Comparison of ENCODE assay signal across 8 cellular contexts in the genomic region with DNA sequence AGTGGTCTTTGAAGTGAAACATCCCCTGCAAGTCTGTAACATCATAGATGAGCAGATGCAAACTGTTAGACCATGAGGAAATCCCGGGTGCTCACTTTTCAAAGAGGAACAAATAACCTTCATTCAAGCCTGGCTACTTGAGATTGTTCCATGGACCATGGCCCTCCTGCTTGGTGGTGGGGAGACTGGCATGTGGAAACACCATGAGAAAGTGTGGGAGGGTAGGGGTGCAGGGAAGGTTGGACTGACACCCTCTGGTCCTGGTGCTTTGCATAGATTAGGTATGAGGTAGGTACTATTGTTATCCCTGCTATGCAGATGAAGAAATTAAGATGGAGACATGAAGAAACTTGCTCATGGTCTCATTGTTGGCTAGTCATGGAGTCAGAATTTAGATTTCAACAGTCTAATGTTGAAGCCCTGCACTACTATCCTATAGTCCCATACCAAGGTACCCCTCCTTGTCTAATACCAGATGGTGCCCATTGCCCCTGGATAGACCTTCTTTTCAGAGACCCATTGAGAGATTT. TPM values are rescaled to one million over a fixed set of nuclear protein-coding genes. Genes with fewer than 3 reads are reported as not detected.
"Had no signal": no experiment of that assay in that cellular context is flagged by ENCODE, and none has a peak within 500 bp of the region (broad histone marks: within the 10 kb centered on the region; RNA-seq: fewer than 3 reads in every experiment).

No MANE protein-coding gene starts in this region.

- DNase-seq: GM23248, HFFc6, KBM-7 had no signal

- H3K36me3 ChIP-seq: HAP-1 had no signal

- H3K27ac ChIP-seq: GM23248, HL-60 had no signal

- H3K4me3 ChIP-seq: GM23248, HAP-1 had no signal

RNA-seq across cellular contexts. Expression of a gene that starts 59.0 kb away (rescaled TPM):
- total RNA-seq: GM23248, H1, HepG2, HFFc6, HT1080 had no signal
